In the genomic region with DNA sequence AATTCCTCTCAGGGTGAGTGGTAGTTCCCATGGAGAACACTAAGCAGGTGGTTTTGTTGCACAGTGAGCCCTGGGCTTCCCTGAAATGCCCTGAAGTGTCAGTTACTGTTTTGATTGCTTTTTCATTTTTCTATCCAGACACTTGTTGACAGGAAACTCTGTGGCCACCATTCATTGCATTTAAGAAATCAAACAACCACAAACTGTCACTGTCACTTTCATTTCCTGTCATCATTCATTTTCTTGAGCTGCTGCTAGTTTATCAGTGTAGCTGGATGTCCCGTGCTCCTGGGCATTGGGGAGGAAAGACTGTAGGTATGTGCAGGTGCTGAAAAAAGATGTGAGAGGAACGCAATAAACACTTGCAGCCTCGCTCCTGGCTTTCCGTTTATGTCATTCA, we compare ENCODE assay signal across 9 cellular contexts.
A peak's percentile ranks its signal among the peaks of the same experiment; 100 is the strongest.
DNase-seq lines count a peak whose midpoint lies in the region; ATAC-seq and TF ChIP-seq lines count a peak whose summit lies in the region.
"Had no signal": no experiment of that assay in that cellular context is flagged by ENCODE, and none has a peak within 500 bp of the region (broad histone marks: within the 10 kb centered on the region; RNA-seq: fewer than 3 reads in every experiment).

No MANE protein-coding gene starts in this region.

- no peak overlapping the region for H3K4me3 ChIP-seq in naive thymus-derived CD4-positive, alpha-beta T cell (ENCODE audit: low read length)
- no peak overlapping the region for H3K4me3 ChIP-seq in left lung
- H3K4me3 ChIP-seq: cardiac muscle cell had no signal

- no peaks in the 10 kb centered on the region for H3K27me3 ChIP-seq in naive thymus-derived CD4-positive, alpha-beta T cell (ENCODE audit: control insufficient read depth in 2 of 2, insufficient read depth in 2 of 2, low read length in 2 of 2)
- no peaks in the 10 kb centered on the region for H3K27me3 ChIP-seq in left lung
- H3K27me3 ChIP-seq: cardiac muscle cell had no signal

- H3K4me1 ChIP-seq in naive thymus-derived CD4-positive, alpha-beta T cell (ENCODE audit: control insufficient read depth in 2 of 2, insufficient read depth in 2 of 2, low read length in 2 of 2): peaks cover 0 to 5% of the 10 kb centered on the region in 2 donors
- H3K4me1 ChIP-seq in left lung: peaks cover 0 to 4% of the 10 kb centered on the region in 2 donors

- ATAC-seq in activated CD8-positive, alpha-beta memory T cell treated with anti-CD3 and anti-CD28 coated beads, Interleukin-2, amount 10 ng/mL, durations not matched to agents 7 days and 5 days: peak; percentile 95
- peak; percentile 92 for ATAC-seq in HG02852 (IDR thresholded peaks at IDR 0.05; ENCODE audit: unreplicated experiment)
- ATAC-seq in naive thymus-derived CD4-positive, alpha-beta T cell: peak; percentile 72
- ATAC-seq in left lung: no peak

- peaks cover 4% of the 10 kb centered on the region for H3K9me3 Mint-ChIP-seq in activated CD8-positive, alpha-beta memory T cell treated with anti-CD3 and anti-CD28 coated beads, Interleukin-2, amount 10 ng/mL, durations not matched to agents 7 days and 5 days (ENCODE audit: low read depth)
- H3K9me3 Mint-ChIP-seq in naive thymus-derived CD4-positive, alpha-beta T cell: peaks cover 0 to 13% (median 2%) of the 10 kb centered on the region in 11 donors

- DNase-seq in activated CD8-positive, alpha-beta memory T cell treated with anti-CD3 and anti-CD28 coated beads, Interleukin-2, amount 10 ng/mL, durations not matched to agents 7 days and 5 days: peak; percentile 50
- DNase-seq in activated CD8-positive, alpha-beta memory T cell treated with anti-CD3 and anti-CD28 coated beads, Interleukin-2, amount 50 U/mL, for 48 hours: no peak
- peak; percentile 48 for DNase-seq in NCI-H1105 treated with DMSO at 0.1 percent for 48 hours (lab: John Stamatoyannopoulos, UW)
- peak in 6 of 9 donors; percentile 1 to 40 (median 8) for DNase-seq in naive thymus-derived CD4-positive, alpha-beta T cell
- DNase-seq in DMS53 treated with DMSO at 0.1 percent for 48 hours (lab: John Stamatoyannopoulos, UW; ENCODE audit: unreplicated experiment): no peak
- DNase-seq in left lung: no peak
- DNase-seq in amniotic stem cell (lab: John Stamatoyannopoulos, UW): no peak

- no peak overlapping the region for H3K27ac ChIP-seq in naive thymus-derived CD4-positive, alpha-beta T cell (ENCODE audit: low read depth, low read length)
- H3K27ac ChIP-seq in left lung: no peak overlapping the region
- H3K27ac ChIP-seq: cardiac muscle cell had no signal

- no peaks in the 10 kb centered on the region for H3K9me3 ChIP-seq in naive thymus-derived CD4-positive, alpha-beta T cell (ENCODE audit: control insufficient read depth in 2 of 3, low read length in 3 of 3)
- H3K9me3 ChIP-seq in left lung: peaks cover 0 to 5% of the 10 kb centered on the region in 2 donors

- no peak for TF ChIP-seq CTCF in left lung (IDR thresholded peaks at IDR 0.05)

- H3K36me3 ChIP-seq in naive thymus-derived CD4-positive, alpha-beta T cell (ENCODE audit: control insufficient read depth in 2 of 3, insufficient read depth in 3 of 3, low read length in 3 of 3): no peaks in the 10 kb centered on the region
- H3K36me3 ChIP-seq in left lung: no peaks in the 10 kb centered on the region
- H3K36me3 ChIP-seq: cardiac muscle cell had no signal

- H3K36me3 Mint-ChIP-seq in activated CD8-positive, alpha-beta memory T cell treated with anti-CD3 and anti-CD28 coated beads, Interleukin-2, amount 10 ng/mL, durations not matched to agents 7 days and 5 days: no peaks in the 10 kb centered on the region
- H3K36me3 Mint-ChIP-seq in naive thymus-derived CD4-positive, alpha-beta T cell: peaks cover 0 to 11% (median 0%) of the 10 kb centered on the region in 5 donors

- CTCF ChIA-PET in activated CD8-positive, alpha-beta memory T cell treated with anti-CD3 and anti-CD28 coated beads, Interleukin-2, amount 10 ng/mL, durations not matched to agents 7 days and 5 days (lab: Charles Lee): no interaction called here
- CTCF ChIA-PET in naive thymus-derived CD4-positive, alpha-beta T cell (lab: Charles Lee): no interaction called here

- peaks cover 69% of the 10 kb centered on the region for H3K27me3 Mint-ChIP-seq in activated CD8-positive, alpha-beta memory T cell treated with anti-CD3 and anti-CD28 coated beads, Interleukin-2, amount 10 ng/mL, durations not matched to agents 7 days and 5 days
- peaks cover 0 to 59% (median 7%) of the 10 kb centered on the region in 5 donors for H3K27me3 Mint-ChIP-seq in naive thymus-derived CD4-positive, alpha-beta T cell

- POLR2A ChIA-PET in naive thymus-derived CD4-positive, alpha-beta T cell (lab: Charles Lee): no interaction called here

- H3K27ac Mint-ChIP-seq in activated CD8-positive, alpha-beta memory T cell treated with anti-CD3 and anti-CD28 coated beads, Interleukin-2, amount 10 ng/mL, durations not matched to agents 7 days and 5 days: peak overlapping the region; percentile 28
- H3K27ac Mint-ChIP-seq in naive thymus-derived CD4-positive, alpha-beta T cell: peak overlapping the region in 2 of 9 donors; percentile 50 to 70

- intact Hi-C loops in naive thymus-derived CD4-positive, alpha-beta T cell (cut with micrococcal nuclease): loop anchor here in 1 of 2 donors (1.0 to 10.0 kb wide), 4 partner anchors 88 to 1087 kb away; no protein-coding TSS in a partner anchor
- intact Hi-C loops in left lung (cut with DNase I): no loop called here

- no peak overlapping the region for H3K4me3 Mint-ChIP-seq in activated CD8-positive, alpha-beta memory T cell treated with anti-CD3 and anti-CD28 coated beads, Interleukin-2, amount 10 ng/mL, durations not matched to agents 7 days and 5 days
- H3K4me3 Mint-ChIP-seq in naive thymus-derived CD4-positive, alpha-beta T cell: peak overlapping the region in 1 of 10 donors; percentile 58

- peaks cover 17% of the 10 kb centered on the region for H3K4me1 Mint-ChIP-seq in activated CD8-positive, alpha-beta memory T cell treated with anti-CD3 and anti-CD28 coated beads, Interleukin-2, amount 10 ng/mL, durations not matched to agents 7 days and 5 days
- peaks cover 0 to 27% (median 12%) of the 10 kb centered on the region in 7 donors for H3K4me1 Mint-ChIP-seq in naive thymus-derived CD4-positive, alpha-beta T cell

Comparison
In these comparisons a context has a peak if more than half of its experiments do, and no peak if none do; other contexts are left out.
1. DNase-seq: peak in activated CD8-positive, alpha-beta memory T cell treated with anti-CD3 and anti-CD28 coated beads, Interleukin-2, amount 10 ng/mL, durations not matched to agents 7 days and 5 days (single experiment), NCI-H1105 treated with DMSO at 0.1 percent for 48 hours (single experiment) and naive thymus-derived CD4-positive, alpha-beta T cell (6 of 9); none in activated CD8-positive, alpha-beta memory T cell treated with anti-CD3 and anti-CD28 coated beads, Interleukin-2, amount 50 U/mL, for 48 hours (single experiment), DMS53 treated with DMSO at 0.1 percent for 48 hours (single experiment), left lung (0 of 2) and amniotic stem cell (single experiment).